Comparison of ENCODE assay signal across 23 cellular contexts in genomic region chr4:94871644-94872305, GRCh38.
"Had no signal": no experiment of that assay in that cellular context is flagged by ENCODE, and none has a peak within 500 bp of the region (broad histone marks: within the 10 kb centered on the region; RNA-seq: fewer than 3 reads in every experiment).

No MANE protein-coding gene starts in this region.

- H3K4me3 ChIP-seq: ascending aorta, SJCRH30 had no signal

- H3K9me3 ChIP-seq: ascending aorta, SJCRH30 had no signal

- H3K4me1 ChIP-seq: ascending aorta, SJCRH30 had no signal

- DNase-seq: activated CD4-positive, alpha-beta T cell treated with anti-CD3 and anti-CD28 coated beads for 48 hours; activated CD4-positive, alpha-beta T cell treated with anti-CD3 and anti-CD28 coated beads, Interleukin-2, amount 50 U/mL, for 4 hours; activated CD4-positive, CD25-positive, alpha-beta regulatory T cell treated with anti-CD3 and anti-CD28 coated beads, Interleukin-2, amount 50 U/mL, for 72 hours; activated CD8-positive, alpha-beta memory T cell treated with anti-CD3 and anti-CD28 coated beads, Interleukin-2, amount 50 U/mL, for 48 hours; activated CD8-positive, alpha-beta T cell treated with anti-CD3 and anti-CD28 coated beads, Interleukin-2, amount 10 ng/mL, durations not matched to agents 7 days and 5 days; activated naive CD4-positive, alpha-beta T cell; activated T-cell treated with anti-CD3 and anti-CD28 coated beads, Interleukin-2, amount 50 U/mL, for 1 hour; amniotic stem cell; Kasumi-1; KBM-7; NCI-H1092; NCI-H1930; NCI-H2171 treated with DMSO at 0.1 percent for 48 hours; NCI-H345; NCI-H510A; NCI-H526 treated with DMSO at 0.1 percent for 48 hours; NK-92 treated with Interleukin-12 subunit alpha and Interleukin-12 subunit beta, amount 100 ng/mL, for 24 hours; OCI-M1; RPMI8226; SJCRH30; T-helper 17 cell; T-helper 9 cell had no signal

- H3K27me3 ChIP-seq: ascending aorta, SJCRH30 had no signal

- H3K27ac ChIP-seq: ascending aorta, SJCRH30 had no signal

- H3K36me3 ChIP-seq: ascending aorta, SJCRH30 had no signal
